Comparison of ENCODE assay signal across 18 cellular contexts in the genomic region with DNA sequence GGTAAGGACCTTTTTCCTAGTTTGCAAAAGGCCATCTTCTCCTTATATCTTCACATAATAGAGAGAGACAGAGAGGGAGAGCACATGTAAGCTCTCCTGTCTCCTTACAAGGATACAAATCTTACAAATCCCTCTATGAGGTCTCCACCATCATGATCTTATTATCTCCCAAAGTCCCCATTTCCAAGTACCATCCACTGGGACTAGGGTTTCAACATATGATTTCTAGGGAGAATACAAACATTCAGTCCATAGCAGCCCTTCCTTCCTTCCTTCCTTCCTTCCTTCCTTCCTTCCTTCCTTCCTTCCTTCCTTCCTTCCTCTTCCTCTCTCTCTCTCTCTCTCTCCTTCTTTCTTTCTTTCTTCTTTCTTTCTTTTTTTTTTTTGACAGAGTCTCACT.
A peak's percentile ranks its signal among the peaks of the same experiment; 100 is the strongest.
DNase-seq lines count a peak whose midpoint lies in the region; ATAC-seq and TF ChIP-seq lines count a peak whose summit lies in the region.
"Had no signal": no experiment of that assay in that cellular context is flagged by ENCODE, and none has a peak within 500 bp of the region (broad histone marks: within the 10 kb centered on the region; RNA-seq: fewer than 3 reads in every experiment).

No MANE protein-coding gene starts in this region.

- peak overlapping the region; percentile 92 for H3K27ac ChIP-seq in A673 (ENCODE audit: low read depth, low read length, poor library complexity, severe bottlenecking)
- no peak overlapping the region for H3K27ac ChIP-seq in GM23338 (ENCODE audit: low read depth)
- H3K27ac ChIP-seq: 22Rv1; A549; BLaER1 treated with 17β-estradiol and CSF1 and Interleukin-3, amounts not matched to agents 10 nM and 100 nM; C4-2B had no signal

- no peak for TF ChIP-seq CTCF in A673 (conservative IDR thresholded peaks at IDR 0.05; ENCODE audit: low read depth, low read length)
- no peak for TF ChIP-seq CTCF in GM23338 (conservative IDR thresholded peaks at IDR 0.05; ENCODE audit: low read depth in 2 of 2)

- no peaks in the 10 kb centered on the region for H3K36me3 ChIP-seq in A673 (ENCODE audit: insufficient read depth, low read length, poor library complexity, severe bottlenecking)
- H3K36me3 ChIP-seq in GM23338 (ENCODE audit: insufficient read depth) = no peaks in the 10 kb centered on the region
- H3K36me3 ChIP-seq: BE2C; BLaER1 treated with 17β-estradiol and CSF1 and Interleukin-3, amounts not matched to agents 10 nM and 100 nM had no signal

- no peaks in the 10 kb centered on the region for H4K20me1 ChIP-seq in GM23338 (replicated peaks; ENCODE audit: insufficient read depth)
- H4K20me1 ChIP-seq: BLaER1 treated with 17β-estradiol and CSF1 and Interleukin-3, amounts not matched to agents 10 nM and 100 nM had no signal

- H3K4me3 Mint-ChIP-seq in GM23338 = no peak overlapping the region
- H3K4me3 Mint-ChIP-seq: CD4-positive, alpha-beta T cell; CD8-positive, alpha-beta T cell had no signal

- H3K27ac Mint-ChIP-seq in GM23338 = peak overlapping the region; percentile 40; the same call in 1 of the 2 replicates
- H3K27ac Mint-ChIP-seq: CD4-positive, alpha-beta T cell; CD8-positive, alpha-beta T cell had no signal

- intact Hi-C loops in A673 (cut with micrococcal nuclease; ENCODE audit: unreplicated experiment) = no loop called here

- CTCF ChIA-PET in A673 (lab: Charles Lee) = no interaction called here

- ATAC-seq in GM23338 = no peak
- no peak for ATAC-seq in SK-N-SH treated with all-trans-retinoic acid at 6 μM for 48 hours
- ATAC-seq: A549; CD8-positive, alpha-beta T cell had no signal

- H3K4me3 ChIP-seq in A673 (ENCODE audit: low read depth, low read length, poor library complexity, severe bottlenecking) (no peak overlapping the region), GM23338 (no peak overlapping the region)
- H3K4me3 ChIP-seq: A549; BLaER1 treated with 17β-estradiol and CSF1 and Interleukin-3, amounts not matched to agents 10 nM and 100 nM had no signal

- POLR2A ChIA-PET in A673 (lab: Charles Lee; ENCODE audit: low non-redundant PET) = interaction anchor here (0.7 kb wide), 1 partner anchor 415 kb away, joined by 22 read pairs; no protein-coding TSS in a partner anchor

- H3K79me2 ChIP-seq in GM23338 (replicated peaks; ENCODE audit: insufficient read depth) = no peaks in the 10 kb centered on the region

- no peak overlapping the region for H3K4me2 ChIP-seq in GM23338
- H3K4me2 ChIP-seq: A549; BLaER1 treated with 17β-estradiol and CSF1 and Interleukin-3, amounts not matched to agents 10 nM and 100 nM had no signal

- no peaks in the 10 kb centered on the region for H3K36me3 Mint-ChIP-seq in GM23338 (ENCODE audit: low read depth)
- H3K36me3 Mint-ChIP-seq: CD8-positive, alpha-beta T cell had no signal

- H2AFZ ChIP-seq in GM23338 = peak overlapping the region; percentile 52; the same call in 1 of the 2 replicates

- H3K27me3 Mint-ChIP-seq in GM23338 (ENCODE audit: insufficient read depth, low read depth, poor library complexity) = no peaks in the 10 kb centered on the region
- H3K27me3 Mint-ChIP-seq: CD4-positive, alpha-beta T cell had no signal

- H3K9me2 ChIP-seq in GM23338 (ENCODE audit: insufficient read depth) = no peaks in the 10 kb centered on the region

- no TSS peak for BruUV-seq in A673 (replicated peaks; lab: Mats Ljungman, UMichigan)

- H3K4me1 Mint-ChIP-seq in GM23338 = peaks cover 17% of the 10 kb centered on the region; the same call in 2 of the 3 replicates

- peak; percentile 7 for DNase-seq in NCI-H82 (lab: John Stamatoyannopoulos, UW)
- no peak for DNase-seq in NCI-H82 treated with DMSO at 0.1 percent for 48 hours (lab: John Stamatoyannopoulos, UW; ENCODE audit: unreplicated experiment)
- peak; percentile 78 for DNase-seq in A673 (ENCODE audit: low spot score)
- DNase-seq in GM23338 (ENCODE audit: low spot score) = no peak
- no peak for DNase-seq in glomerular visceral epithelial cell (ENCODE audit: extremely low spot score)
- DNase-seq: ACHN; BE2C; Caco-2; Calu3; CD4-positive, alpha-beta T cell; CD8-positive, alpha-beta T cell; DMS79 treated with DMSO at 0.1 percent for 48 hours; GF-D8 had no signal

- no peaks in the 10 kb centered on the region for H3K9me3 Mint-ChIP-seq in GM23338

- H3F3A ChIP-seq in GM23338 (replicated peaks; ENCODE audit: low read depth) = no peaks in the 10 kb centered on the region

- no peaks in the 10 kb centered on the region for H3K27me3 ChIP-seq in A673 (replicated peaks; ENCODE audit: insufficient read depth, low read depth, low read length, poor library complexity)
- H3K27me3 ChIP-seq in GM23338 (ENCODE audit: insufficient read depth) = no peaks in the 10 kb centered on the region
- H3K27me3 ChIP-seq: BE2C; BLaER1 treated with 17β-estradiol and CSF1 and Interleukin-3, amounts not matched to agents 10 nM and 100 nM had no signal

- no peaks in the 10 kb centered on the region for H3K9me3 ChIP-seq in A673 (ENCODE audit: low read depth, low read length, poor library complexity, severe bottlenecking)
- H3K9me3 ChIP-seq: A549, BE2C, Caco-2 had no signal

- peaks cover 49% of the 10 kb centered on the region for H3K4me1 ChIP-seq in A673 (ENCODE audit: insufficient read depth, low read length, poor library complexity, severe bottlenecking)
- peaks cover 16% of the 10 kb centered on the region for H3K4me1 ChIP-seq in GM23338 (ENCODE audit: insufficient read depth)
- H3K4me1 ChIP-seq: A549; BE2C; BLaER1 treated with 17β-estradiol and CSF1 and Interleukin-3, amounts not matched to agents 10 nM and 100 nM; Caco-2 had no signal

TF ChIP-seq in GM23338, 12 proteins besides CTCF, POLR2A, EP300 and RAD21:
- TF ChIP-seq POLR2AphosphoS5 (IDR thresholded peaks at IDR 0.05; ENCODE audit: low read depth) (no peak), CREB1 (CRISPR knock-in tag; IDR thresholded peaks at IDR 0.05; ENCODE audit: low read depth) (no peak), JUNB (IDR thresholded peaks at IDR 0.05; ENCODE audit: unreplicated experiment) (no peak)

TF ChIP-seq in SK-N-SH treated with all-trans-retinoic acid at 6 μM for 48 hours, 23 proteins besides CTCF, POLR2A, EP300 and RAD21 (continues in another document):
- no peak for TF ChIP-seq ZNF8 (CRISPR knock-in tag; IDR thresholded peaks at IDR 0.05)
- TF ChIP-seq ESRRG (CRISPR knock-in tag; IDR thresholded peaks at IDR 0.05) = no peak
- TF ChIP-seq PPARA (CRISPR knock-in tag; IDR thresholded peaks at IDR 0.05; ENCODE audit: borderline replicate concordance) = no peak
- TF ChIP-seq, protein P1, sequence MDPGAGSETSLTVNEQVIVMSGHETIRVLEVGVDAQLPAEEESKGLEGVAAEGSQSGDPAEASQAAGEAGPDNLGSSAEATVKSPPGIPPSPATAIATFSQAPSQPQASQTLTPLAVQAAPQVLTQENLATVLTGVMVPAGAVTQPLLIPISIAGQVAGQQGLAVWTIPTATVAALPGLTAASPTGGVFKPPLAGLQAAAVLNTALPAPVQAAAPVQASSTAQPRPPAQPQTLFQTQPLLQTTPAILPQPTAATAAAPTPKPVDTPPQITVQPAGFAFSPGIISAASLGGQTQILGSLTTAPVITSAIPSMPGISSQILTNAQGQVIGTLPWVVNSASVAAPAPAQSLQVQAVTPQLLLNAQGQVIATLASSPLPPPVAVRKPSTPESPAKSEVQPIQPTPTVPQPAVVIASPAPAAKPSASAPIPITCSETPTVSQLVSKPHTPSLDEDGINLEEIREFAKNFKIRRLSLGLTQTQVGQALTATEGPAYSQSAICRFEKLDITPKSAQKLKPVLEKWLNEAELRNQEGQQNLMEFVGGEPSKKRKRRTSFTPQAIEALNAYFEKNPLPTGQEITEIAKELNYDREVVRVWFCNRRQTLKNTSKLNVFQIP (CRISPR knock-in tag; IDR thresholded peaks at IDR 0.05; ENCODE audit: borderline replicate concordance, low read depth) = no peak
- TF ChIP-seq, protein P2, sequence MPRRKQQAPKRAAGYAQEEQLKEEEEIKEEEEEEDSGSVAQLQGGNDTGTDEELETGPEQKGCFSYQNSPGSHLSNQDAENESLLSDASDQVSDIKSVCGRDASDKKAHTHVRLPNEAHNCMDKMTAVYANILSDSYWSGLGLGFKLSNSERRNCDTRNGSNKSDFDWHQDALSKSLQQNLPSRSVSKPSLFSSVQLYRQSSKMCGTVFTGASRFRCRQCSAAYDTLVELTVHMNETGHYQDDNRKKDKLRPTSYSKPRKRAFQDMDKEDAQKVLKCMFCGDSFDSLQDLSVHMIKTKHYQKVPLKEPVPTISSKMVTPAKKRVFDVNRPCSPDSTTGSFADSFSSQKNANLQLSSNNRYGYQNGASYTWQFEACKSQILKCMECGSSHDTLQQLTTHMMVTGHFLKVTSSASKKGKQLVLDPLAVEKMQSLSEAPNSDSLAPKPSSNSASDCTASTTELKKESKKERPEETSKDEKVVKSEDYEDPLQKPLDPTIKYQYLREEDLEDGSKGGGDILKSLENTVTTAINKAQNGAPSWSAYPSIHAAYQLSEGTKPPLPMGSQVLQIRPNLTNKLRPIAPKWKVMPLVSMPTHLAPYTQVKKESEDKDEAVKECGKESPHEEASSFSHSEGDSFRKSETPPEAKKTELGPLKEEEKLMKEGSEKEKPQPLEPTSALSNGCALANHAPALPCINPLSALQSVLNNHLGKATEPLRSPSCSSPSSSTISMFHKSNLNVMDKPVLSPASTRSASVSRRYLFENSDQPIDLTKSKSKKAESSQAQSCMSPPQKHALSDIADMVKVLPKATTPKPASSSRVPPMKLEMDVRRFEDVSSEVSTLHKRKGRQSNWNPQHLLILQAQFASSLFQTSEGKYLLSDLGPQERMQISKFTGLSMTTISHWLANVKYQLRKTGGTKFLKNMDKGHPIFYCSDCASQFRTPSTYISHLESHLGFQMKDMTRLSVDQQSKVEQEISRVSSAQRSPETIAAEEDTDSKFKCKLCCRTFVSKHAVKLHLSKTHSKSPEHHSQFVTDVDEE (CRISPR knock-in tag; IDR thresholded peaks at IDR 0.05) = no peak
- no peak for TF ChIP-seq OSR1 (CRISPR knock-in tag; IDR thresholded peaks at IDR 0.05)
- TF ChIP-seq, protein P3, sequence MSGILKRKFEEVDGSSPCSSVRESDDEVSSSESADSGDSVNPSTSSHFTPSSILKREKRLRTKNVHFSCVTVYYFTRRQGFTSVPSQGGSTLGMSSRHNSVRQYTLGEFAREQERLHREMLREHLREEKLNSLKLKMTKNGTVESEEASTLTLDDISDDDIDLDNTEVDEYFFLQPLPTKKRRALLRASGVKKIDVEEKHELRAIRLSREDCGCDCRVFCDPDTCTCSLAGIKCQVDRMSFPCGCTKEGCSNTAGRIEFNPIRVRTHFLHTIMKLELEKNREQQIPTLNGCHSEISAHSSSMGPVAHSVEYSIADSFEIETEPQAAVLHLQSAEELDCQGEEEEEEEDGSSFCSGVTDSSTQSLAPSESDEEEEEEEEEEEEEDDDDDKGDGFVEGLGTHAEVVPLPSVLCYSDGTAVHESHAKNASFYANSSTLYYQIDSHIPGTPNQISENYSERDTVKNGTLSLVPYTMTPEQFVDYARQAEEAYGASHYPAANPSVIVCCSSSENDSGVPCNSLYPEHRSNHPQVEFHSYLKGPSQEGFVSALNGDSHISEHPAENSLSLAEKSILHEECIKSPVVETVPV (CRISPR knock-in tag; IDR thresholded peaks at IDR 0.05) = no peak
- no peak for TF ChIP-seq BACH2 (CRISPR knock-in tag; IDR thresholded peaks at IDR 0.05; ENCODE audit: borderline replicate concordance)
- no peak for TF ChIP-seq ZNF565 (CRISPR knock-in tag; conservative IDR thresholded peaks at IDR 0.05; ENCODE audit: low read depth)
- TF ChIP-seq SNAI2 (CRISPR knock-in tag; IDR thresholded peaks at IDR 0.05) = no peak

Comparison
In these comparisons a context has a peak if more than half of its experiments do, and no peak if none do; other contexts are left out.
1. DNase-seq: peak in NCI-H82 (single experiment) and A673 (single experiment); none in NCI-H82 treated with DMSO at 0.1 percent for 48 hours (single experiment), GM23338 (single experiment) and glomerular visceral epithelial cell (single experiment).